Comparison of ENCODE assay signal across 19 cellular contexts in the genomic region with DNA sequence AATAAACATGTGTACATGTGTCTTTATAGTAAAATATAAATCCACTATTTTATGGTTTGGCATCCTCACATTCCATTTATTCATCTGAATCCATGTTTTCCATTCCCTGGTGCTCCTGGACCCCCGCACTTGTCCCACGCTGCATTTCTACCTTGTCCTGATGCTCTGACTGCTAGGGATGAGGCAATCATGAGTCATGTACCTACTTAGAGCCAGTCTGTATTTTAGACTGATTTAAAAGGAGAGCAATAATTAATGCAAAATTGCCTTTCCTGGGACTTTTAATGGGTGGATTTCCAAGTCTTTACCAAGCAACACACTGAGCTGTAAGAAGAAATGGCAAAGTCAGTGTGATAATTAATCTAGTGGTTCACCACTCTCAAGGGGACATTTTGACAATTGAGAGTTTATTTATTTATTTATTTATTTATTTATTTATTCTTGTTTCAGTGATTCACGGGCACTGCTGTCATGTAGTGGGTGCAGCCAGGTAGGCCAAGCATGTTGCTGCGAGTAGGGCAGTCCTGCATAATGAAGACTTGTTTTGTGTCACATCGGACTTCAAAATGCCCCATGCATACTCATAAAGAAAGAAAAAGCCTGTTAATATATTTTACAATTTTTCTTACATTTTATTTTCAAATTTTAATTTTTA.
"Had no signal": no experiment of that assay in that cellular context is flagged by ENCODE, and none has a peak within 500 bp of the region (broad histone marks: within the 10 kb centered on the region; RNA-seq: fewer than 3 reads in every experiment).

No MANE protein-coding gene starts in this region.

- H3K4me3 ChIP-seq: pancreas, right lobe of liver, smooth muscle cell, vagina had no signal

- H3K36me3 ChIP-seq: pancreas, right lobe of liver, vagina had no signal

- ATAC-seq: activated CD8-positive, alpha-beta memory T cell treated with anti-CD3 and anti-CD28 coated beads, Interleukin-2, amount 10 ng/mL, durations not matched to agents 7 days and 5 days; esophagus mucosa; left cardiac atrium; naive thymus-derived CD8-positive, alpha-beta T cell; pancreas; right lobe of liver; stimulated activated naive CD8-positive, alpha-beta T cell treated with anti-CD3 and anti-CD28 coated beads, Interleukin-15, amount 100 ng/mL, for 72 hours had no signal

- H3K4me2 ChIP-seq: smooth muscle cell had no signal

- H3K9me3 ChIP-seq: pancreas, right lobe of liver, vagina had no signal

- H3K27ac ChIP-seq: pancreas, right lobe of liver, vagina had no signal

- H3K4me1 ChIP-seq: pancreas, right lobe of liver, vagina had no signal

- FAIRE-seq: endometrium, pancreas had no signal

- DNase-seq: activated CD4-positive, alpha-beta memory T cell treated with anti-CD3 and anti-CD28 coated beads, Interleukin-2, amount 10 ng/mL, durations not matched to agents 7 days and 5 days; activated CD4-positive, alpha-beta T cell treated with anti-CD3 and anti-CD28 coated beads for 48 hours; activated CD4-positive, CD25-positive, alpha-beta regulatory T cell; activated CD8-positive, alpha-beta memory T cell treated with anti-CD3 and anti-CD28 coated beads, Interleukin-2, amount 10 ng/mL, durations not matched to agents 7 days and 5 days; activated naive CD8-positive, alpha-beta T cell treated with anti-CD3 and anti-CD28 coated beads for 36 hours; cerebellar nuclear complex; cortex of kidney; left cardiac atrium; naive thymus-derived CD8-positive, alpha-beta T cell; pancreas; right lobe of liver; stimulated activated CD4-positive, alpha-beta T cell treated with anti-CD3 and anti-CD28 coated beads, Interleukin-4, amount 100 ng/mL, for 1 hour; stimulated activated naive CD8-positive, alpha-beta T cell treated with anti-CD3 and anti-CD28 coated beads, Interleukin-15, amount 100 ng/mL, for 72 hours; T-helper 9 cell; trophoblast cell had no signal

- H3K27me3 ChIP-seq: pancreas, right lobe of liver, vagina had no signal
